In the genomic region with DNA sequence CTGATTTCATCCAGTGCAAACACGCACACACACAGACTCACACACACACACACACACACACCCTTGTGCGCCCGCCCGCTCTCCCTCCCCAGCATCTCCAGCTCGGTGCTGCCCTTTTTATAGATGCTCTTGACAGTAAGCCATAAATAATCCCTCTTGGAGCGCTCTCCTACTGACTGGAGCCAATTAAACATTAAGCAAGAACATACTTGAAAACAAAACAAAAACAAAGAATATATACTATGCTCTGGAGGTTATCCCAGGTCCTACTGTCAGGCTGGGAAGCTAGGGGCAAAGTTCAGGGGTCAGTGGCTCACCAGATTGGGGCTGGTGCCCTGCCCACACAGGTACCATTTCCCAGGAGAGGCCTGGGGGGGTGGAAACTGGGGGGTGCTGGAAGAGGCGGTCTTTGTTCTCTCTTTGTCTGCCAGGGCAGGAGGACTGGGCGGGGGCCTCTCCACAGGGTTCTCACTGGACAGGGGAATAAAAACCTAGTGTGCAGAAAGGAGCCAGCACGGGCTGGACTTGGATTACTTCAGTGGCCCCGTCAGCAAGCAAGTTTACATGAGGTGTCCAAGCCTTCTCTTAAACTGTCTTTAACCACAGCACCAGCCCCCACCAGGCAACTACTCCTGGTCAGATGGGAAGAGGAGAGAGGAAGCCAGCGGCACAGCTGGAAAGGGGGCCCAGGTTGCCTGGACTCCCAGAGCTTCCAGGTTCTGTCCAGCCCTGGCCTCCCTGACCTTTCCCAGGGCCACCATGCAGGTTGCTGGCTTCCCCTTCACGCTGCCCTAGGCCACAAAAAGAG, we compare ENCODE assay signal across 8 cellular contexts. TPM values are rescaled to one million over a fixed set of nuclear protein-coding genes. Genes with fewer than 3 reads are reported as not detected.
DNase-seq lines count a peak whose midpoint lies in the region; ATAC-seq lines count a peak whose summit lies in the region.

No MANE protein-coding gene starts in this region.

- H3K4me3 ChIP-seq in HUES48 (ENCODE audit: low read depth, low read length), result peak overlapping the region; percentile 38

- DNase-seq in NOMO-1 treated with DMSO at 0.1 percent for 48 hours (lab: John Stamatoyannopoulos, UW; ENCODE audit: unreplicated experiment) (peak; percentile 67), fibroblast of the conjunctiva (ENCODE audit: low read depth) (peak; percentile 97), sciatic nerve (ENCODE audit: low spot score) (peak; percentile 79), KG1 (lab: John Stamatoyannopoulos, UW) (no peak), SW 1271 (lab: John Stamatoyannopoulos, UW) (no peak), RKO (ENCODE audit: low spot score) (no peak)

- peak; percentile 90 for ATAC-seq in sciatic nerve
- ATAC-seq in activated CD4-positive, CD25-positive, alpha-beta regulatory T cell treated with anti-CD3 and anti-CD28 coated beads, Interleukin-2, amount 50 U/mL, for 24 hours, result no peak

- peak overlapping the region; percentile 19; the same call in 1 of the 2 replicates for H3K9ac ChIP-seq in HUES48 (ENCODE audit: low read depth, low read length)

- H3K27me3 ChIP-seq in HUES48 (ENCODE audit: control insufficient read depth, insufficient read depth, low read length), result no peaks in the 10 kb centered on the region

- intact Hi-C loops in sciatic nerve (cut with DNase I), result no loop called here

- H3K4me1 ChIP-seq in HUES48 (ENCODE audit: control insufficient read depth, insufficient read depth, low read length), result peaks cover 75% of the 10 kb centered on the region

- peaks cover 9% of the 10 kb centered on the region; the same call in 1 of the 2 replicates for H3K36me3 ChIP-seq in HUES48 (ENCODE audit: control insufficient read depth, insufficient read depth, low read length)

- H3K27ac ChIP-seq in HUES48 (ENCODE audit: low read depth, low read length), result peak overlapping the region; percentile 85

- no peaks in the 10 kb centered on the region for H3K9me3 ChIP-seq in HUES48 (ENCODE audit: control insufficient read depth, insufficient read depth, low read length)

RNA-seq across cellular contexts. Expression of a gene that starts 16.1 kb away (rescaled TPM):
- 15.0 TPM for total RNA-seq in sciatic nerve

RNA-seq across cellular contexts. Expression of a gene that starts 53.6 kb away (rescaled TPM):
- total RNA-seq in sciatic nerve, result 150 TPM

Comparison
In these comparisons a context has a peak if more than half of its experiments do, and no peak if none do; other contexts are left out.
1. DNase-seq: peak in NOMO-1 treated with DMSO at 0.1 percent for 48 hours (single experiment), fibroblast of the conjunctiva (single experiment) and sciatic nerve (single experiment); none in KG1 (single experiment), SW 1271 (0 of 2) and RKO (single experiment).